1 cellular context compared by ENCODE assay signal in the genomic region with DNA sequence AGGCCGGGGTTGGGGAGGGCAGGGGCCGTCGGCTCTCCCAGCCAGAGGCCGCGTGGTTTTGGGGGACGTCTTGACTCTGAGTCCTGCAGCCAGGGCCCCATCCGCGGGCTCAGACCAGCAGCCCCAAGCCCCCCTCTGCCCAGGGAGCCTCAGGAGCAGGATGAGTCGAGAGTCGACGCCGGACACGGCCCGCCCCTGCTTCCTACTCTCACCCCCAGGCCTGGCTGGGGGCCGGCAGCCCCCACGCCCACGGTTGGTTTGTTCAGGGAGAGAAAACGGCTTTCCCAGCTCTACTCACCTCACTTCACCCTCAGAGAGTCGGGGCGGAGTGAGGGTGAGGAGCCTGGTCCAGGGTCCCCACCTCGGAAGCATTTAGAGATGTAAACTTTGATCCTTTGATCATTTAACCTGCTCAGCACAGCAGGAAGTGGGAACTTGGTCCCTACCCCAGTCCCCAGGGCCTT.
TF ChIP-seq lines count a peak whose summit lies in the region.

No MANE protein-coding gene starts in this region.

TF ChIP-seq in HepG2, 621 proteins besides CTCF, POLR2A, EP300 and RAD21 (continued from another document and continues in another):
- TF ChIP-seq, protein P1, sequence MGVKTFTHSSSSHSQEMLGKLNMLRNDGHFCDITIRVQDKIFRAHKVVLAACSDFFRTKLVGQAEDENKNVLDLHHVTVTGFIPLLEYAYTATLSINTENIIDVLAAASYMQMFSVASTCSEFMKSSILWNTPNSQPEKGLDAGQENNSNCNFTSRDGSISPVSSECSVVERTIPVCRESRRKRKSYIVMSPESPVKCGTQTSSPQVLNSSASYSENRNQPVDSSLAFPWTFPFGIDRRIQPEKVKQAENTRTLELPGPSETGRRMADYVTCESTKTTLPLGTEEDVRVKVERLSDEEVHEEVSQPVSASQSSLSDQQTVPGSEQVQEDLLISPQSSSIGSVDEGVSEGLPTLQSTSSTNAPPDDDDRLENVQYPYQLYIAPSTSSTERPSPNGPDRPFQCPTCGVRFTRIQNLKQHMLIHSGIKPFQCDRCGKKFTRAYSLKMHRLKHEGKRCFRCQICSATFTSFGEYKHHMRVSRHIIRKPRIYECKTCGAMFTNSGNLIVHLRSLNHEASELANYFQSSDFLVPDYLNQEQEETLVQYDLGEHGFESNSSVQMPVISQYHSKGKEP (CRISPR knock-in tag; IDR thresholded peaks at IDR 0.05): no peak
- TF ChIP-seq NCOA1 (CRISPR knock-in tag; IDR thresholded peaks at IDR 0.05) (no peak), CREB1 (IDR thresholded peaks at IDR 0.05) (no peak), CREB1 (CRISPR knock-in tag; IDR thresholded peaks at IDR 0.05) (no peak), ZNF746 (CRISPR knock-in tag; IDR thresholded peaks at IDR 0.05) (peak; percentile 65; the same call in 1 of the 2 replicates), CEBPG (CRISPR knock-in tag; IDR thresholded peaks at IDR 0.05) (no peak), GATA4 (IDR thresholded peaks at IDR 0.05; ENCODE audit: borderline replicate concordance, low read depth) (no peak), RARA (CRISPR knock-in tag; IDR thresholded peaks at IDR 0.05) (no peak), EEA1 (CRISPR knock-in tag; IDR thresholded peaks at IDR 0.05; ENCODE audit: borderline replicate concordance) (no peak), SSRP1 (CRISPR knock-in tag; IDR thresholded peaks at IDR 0.05) (no peak), ZNF891 (CRISPR knock-in tag; IDR thresholded peaks at IDR 0.05) (peak; percentile 74), KDM3A (CRISPR knock-in tag; IDR thresholded peaks at IDR 0.05; ENCODE audit: low read depth) (no peak), ZNF816 (CRISPR knock-in tag; IDR thresholded peaks at IDR 0.05; ENCODE audit: borderline replicate concordance) (no peak), MEIS2 (CRISPR knock-in tag; IDR thresholded peaks at IDR 0.05) (no peak), SRSF9 (IDR thresholded peaks at IDR 0.05; ENCODE audit: borderline replicate concordance, insufficient read depth, low read depth, low read length, poor library complexity, severe bottlenecking) (no peak), ZNF703 (CRISPR knock-in tag; IDR thresholded peaks at IDR 0.05; ENCODE audit: borderline replicate concordance) (0 out of 2 replicates have a peak, but pooled peaks have one; percentile 27), HOXD1 (CRISPR knock-in tag; IDR thresholded peaks at IDR 0.05) (0 out of 2 replicates have a peak, but pooled peaks have one; percentile 16), ATRX (CRISPR knock-in tag; IDR thresholded peaks at IDR 0.05; ENCODE audit: borderline replicate concordance) (no peak), HOXA3 (CRISPR knock-in tag; IDR thresholded peaks at IDR 0.05) (no peak; the same call in 1 of the 2 replicates), ARHGAP35 (CRISPR knock-in tag; IDR thresholded peaks at IDR 0.05; ENCODE audit: borderline replicate concordance) (no peak), ZNF678 (CRISPR knock-in tag; IDR thresholded peaks at IDR 0.05) (no peak)
- TF ChIP-seq, protein P2, sequence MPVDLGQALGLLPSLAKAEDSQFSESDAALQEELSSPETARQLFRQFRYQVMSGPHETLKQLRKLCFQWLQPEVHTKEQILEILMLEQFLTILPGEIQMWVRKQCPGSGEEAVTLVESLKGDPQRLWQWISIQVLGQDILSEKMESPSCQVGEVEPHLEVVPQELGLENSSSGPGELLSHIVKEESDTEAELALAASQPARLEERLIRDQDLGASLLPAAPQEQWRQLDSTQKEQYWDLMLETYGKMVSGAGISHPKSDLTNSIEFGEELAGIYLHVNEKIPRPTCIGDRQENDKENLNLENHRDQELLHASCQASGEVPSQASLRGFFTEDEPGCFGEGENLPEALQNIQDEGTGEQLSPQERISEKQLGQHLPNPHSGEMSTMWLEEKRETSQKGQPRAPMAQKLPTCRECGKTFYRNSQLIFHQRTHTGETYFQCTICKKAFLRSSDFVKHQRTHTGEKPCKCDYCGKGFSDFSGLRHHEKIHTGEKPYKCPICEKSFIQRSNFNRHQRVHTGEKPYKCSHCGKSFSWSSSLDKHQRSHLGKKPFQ (CRISPR knock-in tag; IDR thresholded peaks at IDR 0.05; ENCODE audit: insufficient replicate concordance): no peak
- TF ChIP-seq, protein P3, sequence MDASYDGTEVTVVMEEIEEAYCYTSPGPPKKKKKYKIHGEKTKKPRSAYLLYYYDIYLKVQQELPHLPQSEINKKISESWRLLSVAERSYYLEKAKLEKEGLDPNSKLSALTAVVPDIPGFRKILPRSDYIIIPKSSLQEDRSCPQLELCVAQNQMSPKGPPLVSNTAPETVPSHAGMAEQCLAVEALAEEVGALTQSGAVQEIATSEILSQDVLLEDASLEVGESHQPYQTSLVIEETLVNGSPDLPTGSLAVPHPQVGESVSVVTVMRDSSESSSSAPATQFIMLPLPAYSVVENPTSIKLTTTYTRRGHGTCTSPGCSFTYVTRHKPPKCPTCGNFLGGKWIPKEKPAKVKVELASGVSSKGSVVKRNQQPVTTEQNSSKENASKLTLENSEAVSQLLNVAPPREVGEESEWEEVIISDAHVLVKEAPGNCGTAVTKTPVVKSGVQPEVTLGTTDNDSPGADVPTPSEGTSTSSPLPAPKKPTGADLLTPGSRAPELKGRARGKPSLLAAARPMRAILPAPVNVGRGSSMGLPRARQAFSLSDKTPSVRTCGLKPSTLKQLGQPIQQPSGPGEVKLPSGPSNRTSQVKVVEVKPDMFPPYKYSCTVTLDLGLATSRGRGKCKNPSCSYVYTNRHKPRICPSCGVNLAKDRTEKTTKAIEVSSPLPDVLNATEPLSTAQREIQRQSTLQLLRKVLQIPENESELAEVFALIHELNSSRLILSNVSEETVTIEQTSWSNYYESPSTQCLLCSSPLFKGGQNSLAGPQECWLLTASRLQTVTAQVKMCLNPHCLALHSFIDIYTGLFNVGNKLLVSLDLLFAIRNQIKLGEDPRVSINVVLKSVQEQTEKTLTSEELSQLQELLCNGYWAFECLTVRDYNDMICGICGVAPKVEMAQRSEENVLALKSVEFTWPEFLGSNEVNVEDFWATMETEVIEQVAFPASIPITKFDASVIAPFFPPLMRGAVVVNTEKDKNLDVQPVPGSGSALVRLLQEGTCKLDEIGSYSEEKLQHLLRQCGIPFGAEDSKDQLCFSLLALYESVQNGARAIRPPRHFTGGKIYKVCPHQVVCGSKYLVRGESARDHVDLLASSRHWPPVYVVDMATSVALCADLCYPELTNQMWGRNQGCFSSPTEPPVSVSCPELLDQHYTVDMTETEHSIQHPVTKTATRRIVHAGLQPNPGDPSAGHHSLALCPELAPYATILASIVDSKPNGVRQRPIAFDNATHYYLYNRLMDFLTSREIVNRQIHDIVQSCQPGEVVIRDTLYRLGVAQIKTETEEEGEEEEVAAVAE (CRISPR knock-in tag; IDR thresholded peaks at IDR 0.05; ENCODE audit: borderline replicate concordance): no peak
- TF ChIP-seq, protein P4, sequence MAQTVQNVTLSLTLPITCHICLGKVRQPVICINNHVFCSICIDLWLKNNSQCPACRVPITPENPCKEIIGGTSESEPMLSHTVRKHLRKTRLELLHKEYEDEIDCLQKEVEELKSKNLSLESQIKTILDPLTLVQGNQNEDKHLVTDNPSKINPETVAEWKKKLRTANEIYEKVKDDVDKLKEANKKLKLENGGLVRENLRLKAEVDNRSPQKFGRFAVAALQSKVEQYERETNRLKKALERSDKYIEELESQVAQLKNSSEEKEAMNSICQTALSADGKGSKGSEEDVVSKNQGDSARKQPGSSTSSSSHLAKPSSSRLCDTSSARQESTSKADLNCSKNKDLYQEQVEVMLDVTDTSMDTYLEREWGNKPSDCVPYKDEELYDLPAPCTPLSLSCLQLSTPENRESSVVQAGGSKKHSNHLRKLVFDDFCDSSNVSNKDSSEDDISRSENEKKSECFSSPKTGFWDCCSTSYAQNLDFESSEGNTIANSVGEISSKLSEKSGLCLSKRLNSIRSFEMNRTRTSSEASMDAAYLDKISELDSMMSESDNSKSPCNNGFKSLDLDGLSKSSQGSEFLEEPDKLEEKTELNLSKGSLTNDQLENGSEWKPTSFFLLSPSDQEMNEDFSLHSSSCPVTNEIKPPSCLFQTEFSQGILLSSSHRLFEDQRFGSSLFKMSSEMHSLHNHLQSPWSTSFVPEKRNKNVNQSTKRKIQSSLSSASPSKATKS (CRISPR knock-in tag; IDR thresholded peaks at IDR 0.05): no peak
- TF ChIP-seq, protein P5, sequence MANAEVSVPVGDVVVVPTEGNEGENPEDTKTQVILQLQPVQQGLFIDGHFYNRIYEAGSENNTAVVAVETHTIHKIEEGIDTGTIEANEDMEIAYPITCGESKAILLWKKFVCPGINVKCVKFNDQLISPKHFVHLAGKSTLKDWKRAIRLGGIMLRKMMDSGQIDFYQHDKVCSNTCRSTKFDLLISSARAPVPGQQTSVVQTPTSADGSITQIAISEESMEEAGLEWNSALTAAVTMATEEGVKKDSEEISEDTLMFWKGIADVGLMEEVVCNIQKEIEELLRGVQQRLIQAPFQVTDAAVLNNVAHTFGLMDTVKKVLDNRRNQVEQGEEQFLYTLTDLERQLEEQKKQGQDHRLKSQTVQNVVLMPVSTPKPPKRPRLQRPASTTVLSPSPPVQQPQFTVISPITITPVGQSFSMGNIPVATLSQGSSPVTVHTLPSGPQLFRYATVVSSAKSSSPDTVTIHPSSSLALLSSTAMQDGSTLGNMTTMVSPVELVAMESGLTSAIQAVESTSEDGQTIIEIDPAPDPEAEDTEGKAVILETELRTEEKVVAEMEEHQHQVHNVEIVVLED (CRISPR knock-in tag; IDR thresholded peaks at IDR 0.05; ENCODE audit: borderline replicate concordance): peak; percentile 25; the same call in 1 of the 2 replicates
- TF ChIP-seq, protein P6, sequence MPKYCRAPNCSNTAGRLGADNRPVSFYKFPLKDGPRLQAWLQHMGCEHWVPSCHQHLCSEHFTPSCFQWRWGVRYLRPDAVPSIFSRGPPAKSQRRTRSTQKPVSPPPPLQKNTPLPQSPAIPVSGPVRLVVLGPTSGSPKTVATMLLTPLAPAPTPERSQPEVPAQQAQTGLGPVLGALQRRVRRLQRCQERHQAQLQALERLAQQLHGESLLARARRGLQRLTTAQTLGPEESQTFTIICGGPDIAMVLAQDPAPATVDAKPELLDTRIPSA (CRISPR knock-in tag; IDR thresholded peaks at IDR 0.05; ENCODE audit: borderline replicate concordance): no peak
- TF ChIP-seq, protein P7, sequence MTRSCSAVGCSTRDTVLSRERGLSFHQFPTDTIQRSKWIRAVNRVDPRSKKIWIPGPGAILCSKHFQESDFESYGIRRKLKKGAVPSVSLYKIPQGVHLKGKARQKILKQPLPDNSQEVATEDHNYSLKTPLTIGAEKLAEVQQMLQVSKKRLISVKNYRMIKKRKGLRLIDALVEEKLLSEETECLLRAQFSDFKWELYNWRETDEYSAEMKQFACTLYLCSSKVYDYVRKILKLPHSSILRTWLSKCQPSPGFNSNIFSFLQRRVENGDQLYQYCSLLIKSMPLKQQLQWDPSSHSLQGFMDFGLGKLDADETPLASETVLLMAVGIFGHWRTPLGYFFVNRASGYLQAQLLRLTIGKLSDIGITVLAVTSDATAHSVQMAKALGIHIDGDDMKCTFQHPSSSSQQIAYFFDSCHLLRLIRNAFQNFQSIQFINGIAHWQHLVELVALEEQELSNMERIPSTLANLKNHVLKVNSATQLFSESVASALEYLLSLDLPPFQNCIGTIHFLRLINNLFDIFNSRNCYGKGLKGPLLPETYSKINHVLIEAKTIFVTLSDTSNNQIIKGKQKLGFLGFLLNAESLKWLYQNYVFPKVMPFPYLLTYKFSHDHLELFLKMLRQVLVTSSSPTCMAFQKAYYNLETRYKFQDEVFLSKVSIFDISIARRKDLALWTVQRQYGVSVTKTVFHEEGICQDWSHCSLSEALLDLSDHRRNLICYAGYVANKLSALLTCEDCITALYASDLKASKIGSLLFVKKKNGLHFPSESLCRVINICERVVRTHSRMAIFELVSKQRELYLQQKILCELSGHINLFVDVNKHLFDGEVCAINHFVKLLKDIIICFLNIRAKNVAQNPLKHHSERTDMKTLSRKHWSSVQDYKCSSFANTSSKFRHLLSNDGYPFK (CRISPR knock-in tag; IDR thresholded peaks at IDR 0.05; ENCODE audit: borderline replicate concordance): no peak
- TF ChIP-seq, protein P8, sequence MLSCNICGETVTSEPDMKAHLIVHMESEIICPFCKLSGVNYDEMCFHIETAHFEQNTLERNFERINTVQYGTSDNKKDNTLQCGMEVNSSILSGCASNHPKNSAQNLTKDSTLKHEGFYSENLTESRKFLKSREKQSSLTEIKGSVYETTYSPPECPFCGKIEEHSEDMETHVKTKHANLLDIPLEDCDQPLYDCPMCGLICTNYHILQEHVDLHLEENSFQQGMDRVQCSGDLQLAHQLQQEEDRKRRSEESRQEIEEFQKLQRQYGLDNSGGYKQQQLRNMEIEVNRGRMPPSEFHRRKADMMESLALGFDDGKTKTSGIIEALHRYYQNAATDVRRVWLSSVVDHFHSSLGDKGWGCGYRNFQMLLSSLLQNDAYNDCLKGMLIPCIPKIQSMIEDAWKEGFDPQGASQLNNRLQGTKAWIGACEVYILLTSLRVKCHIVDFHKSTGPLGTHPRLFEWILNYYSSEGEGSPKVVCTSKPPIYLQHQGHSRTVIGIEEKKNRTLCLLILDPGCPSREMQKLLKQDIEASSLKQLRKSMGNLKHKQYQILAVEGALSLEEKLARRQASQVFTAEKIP (CRISPR knock-in tag; IDR thresholded peaks at IDR 0.05; ENCODE audit: borderline replicate concordance): no peak
- TF ChIP-seq, protein P9, sequence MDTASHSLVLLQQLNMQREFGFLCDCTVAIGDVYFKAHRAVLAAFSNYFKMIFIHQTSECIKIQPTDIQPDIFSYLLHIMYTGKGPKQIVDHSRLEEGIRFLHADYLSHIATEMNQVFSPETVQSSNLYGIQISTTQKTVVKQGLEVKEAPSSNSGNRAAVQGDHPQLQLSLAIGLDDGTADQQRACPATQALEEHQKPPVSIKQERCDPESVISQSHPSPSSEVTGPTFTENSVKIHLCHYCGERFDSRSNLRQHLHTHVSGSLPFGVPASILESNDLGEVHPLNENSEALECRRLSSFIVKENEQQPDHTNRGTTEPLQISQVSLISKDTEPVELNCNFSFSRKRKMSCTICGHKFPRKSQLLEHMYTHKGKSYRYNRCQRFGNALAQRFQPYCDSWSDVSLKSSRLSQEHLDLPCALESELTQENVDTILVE (CRISPR knock-in tag; IDR thresholded peaks at IDR 0.05): 0 out of 2 replicates have a peak, but pooled peaks have one; percentile 62
- TF ChIP-seq, protein P10, sequence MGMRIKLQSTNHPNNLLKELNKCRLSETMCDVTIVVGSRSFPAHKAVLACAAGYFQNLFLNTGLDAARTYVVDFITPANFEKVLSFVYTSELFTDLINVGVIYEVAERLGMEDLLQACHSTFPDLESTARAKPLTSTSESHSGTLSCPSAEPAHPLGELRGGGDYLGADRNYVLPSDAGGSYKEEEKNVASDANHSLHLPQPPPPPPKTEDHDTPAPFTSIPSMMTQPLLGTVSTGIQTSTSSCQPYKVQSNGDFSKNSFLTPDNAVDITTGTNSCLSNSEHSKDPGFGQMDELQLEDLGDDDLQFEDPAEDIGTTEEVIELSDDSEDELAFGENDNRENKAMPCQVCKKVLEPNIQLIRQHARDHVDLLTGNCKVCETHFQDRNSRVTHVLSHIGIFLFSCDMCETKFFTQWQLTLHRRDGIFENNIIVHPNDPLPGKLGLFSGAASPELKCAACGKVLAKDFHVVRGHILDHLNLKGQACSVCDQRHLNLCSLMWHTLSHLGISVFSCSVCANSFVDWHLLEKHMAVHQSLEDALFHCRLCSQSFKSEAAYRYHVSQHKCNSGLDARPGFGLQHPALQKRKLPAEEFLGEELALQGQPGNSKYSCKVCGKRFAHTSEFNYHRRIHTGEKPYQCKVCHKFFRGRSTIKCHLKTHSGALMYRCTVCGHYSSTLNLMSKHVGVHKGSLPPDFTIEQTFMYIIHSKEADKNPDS (CRISPR knock-in tag; IDR thresholded peaks at IDR 0.05): 0 out of 2 replicates have a peak, but pooled peaks have one; percentile 65
